In the genomic region with DNA sequence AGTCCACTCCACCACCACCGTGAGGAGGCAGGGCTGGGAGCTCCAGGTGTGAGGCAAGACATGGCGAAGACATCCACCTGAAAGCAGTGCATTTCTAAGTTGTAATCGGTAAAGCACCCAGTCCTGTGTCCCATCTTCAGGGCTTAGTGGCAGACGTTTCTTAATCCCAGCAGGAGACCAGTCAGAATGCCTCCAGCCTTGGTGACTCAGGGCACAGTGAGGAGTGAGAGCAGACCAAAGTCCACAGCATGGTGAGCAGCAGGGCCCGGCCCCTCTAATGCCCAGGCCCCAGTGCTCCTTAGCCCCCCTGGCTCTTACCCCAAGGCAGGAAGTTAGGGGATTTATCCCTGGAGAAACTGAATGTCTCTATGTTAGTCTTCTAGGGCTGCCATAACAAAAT, we compare ENCODE assay signal across 21 cellular contexts.
A peak's percentile ranks its signal among the peaks of the same experiment; 100 is the strongest.
DNase-seq lines count a peak whose midpoint lies in the region; ATAC-seq and TF ChIP-seq lines count a peak whose summit lies in the region.
"Had no signal": no experiment of that assay in that cellular context is flagged by ENCODE, and none has a peak within 500 bp of the region (broad histone marks: within the 10 kb centered on the region; RNA-seq: fewer than 3 reads in every experiment).

No MANE protein-coding gene starts in this region.

- no peak for TF ChIP-seq CTCF in body of pancreas (IDR thresholded peaks at IDR 0.05)

- H3K4me1 ChIP-seq in SJSA1 (replicated peaks), result peaks cover 43% of the 10 kb centered on the region
- no peaks in the 10 kb centered on the region for H3K4me1 ChIP-seq in body of pancreas
- H3K4me1 ChIP-seq: heart left ventricle, upper lobe of left lung had no signal

- ATAC-seq in body of pancreas (no peak), HG02852 (IDR thresholded peaks at IDR 0.05; ENCODE audit: unreplicated experiment) (no peak)
- ATAC-seq: CD8-positive, alpha-beta T cell; heart left ventricle; stimulated activated naive CD8-positive, alpha-beta T cell treated with anti-CD3 and anti-CD28 coated beads, Interleukin-15, amount 100 ng/mL, for 72 hours had no signal

- DNase-seq in A172 (ENCODE audit: low spot score) (peak; percentile 72), ELR (ENCODE audit: low read depth) (peak; percentile 62), SJSA1 (ENCODE audit: low read depth in 1 of 2, low spot score in 2 of 2) (peak; percentile 46 to 61), iris pigment epithelial cell (ENCODE audit: low read depth) (peak; percentile 28), body of pancreas (no peak), DMS79 (lab: John Stamatoyannopoulos, UW) (no peak), mesenteric fat pad (ENCODE audit: low spot score) (no peak)
- DNase-seq: activated gamma-delta T cell; aorta; CD8-positive, alpha-beta T cell; DMS79 treated with DMSO at 0.1 percent for 48 hours; H7; heart left ventricle; midbrain; NCI-H2081 treated with DMSO at 0.1 percent for 48 hours; NCI-H510A treated with DMSO at 0.1 percent for 48 hours; stimulated activated CD4-positive, alpha-beta T cell treated with anti-CD3 and anti-CD28 coated beads, Interleukin-1b, Interleukin-23, amount 100 ng/mL, for 48 hours; stimulated activated naive CD8-positive, alpha-beta T cell treated with anti-CD3 and anti-CD28 coated beads, Interleukin-15, amount 100 ng/mL, for 72 hours; upper lobe of left lung had no signal

- H3K36me3 ChIP-seq in SJSA1 (no peaks in the 10 kb centered on the region), body of pancreas (replicated peaks in 1 of 2; ENCODE audit: insufficient read depth in 1 of 2, low read depth in 2 of 2) (no peaks in the 10 kb centered on the region)
- H3K36me3 ChIP-seq: heart left ventricle, upper lobe of left lung had no signal

- no peaks in the 10 kb centered on the region for H3K27me3 ChIP-seq in SJSA1 (replicated peaks)
- H3K27me3 ChIP-seq in body of pancreas, result no peaks in the 10 kb centered on the region
- H3K27me3 ChIP-seq: heart left ventricle, upper lobe of left lung had no signal

- no peak for TF ChIP-seq POLR2A in body of pancreas (IDR thresholded peaks at IDR 0.05)

- WGBS in body of pancreas, 2 donors, result 82 to 84% methylated on average over 3 to 5 of the region's 5 CpGs

- H3K4me3 ChIP-seq in SJSA1 (no peak overlapping the region), body of pancreas (no peak overlapping the region)
- H3K4me3 ChIP-seq: heart left ventricle, upper lobe of left lung had no signal

- intact Hi-C loops in body of pancreas (cut with DNase I), result no loop called here

- H3K9me3 ChIP-seq in SJSA1 (replicated peaks) (no peaks in the 10 kb centered on the region), body of pancreas (no peaks in the 10 kb centered on the region)
- H3K9me3 ChIP-seq: upper lobe of left lung had no signal

- H3K27ac ChIP-seq in SJSA1 (peak overlapping the region; percentile 19; the same call in 1 of the 2 replicates), body of pancreas (no peak overlapping the region)
- H3K27ac ChIP-seq: heart left ventricle, HL-60, upper lobe of left lung had no signal

Comparison
In these comparisons a context has a peak if more than half of its experiments do, and no peak if none do; other contexts are left out.
1. DNase-seq: peak in A172 (single experiment), ELR (single experiment), SJSA1 (2 of 2) and iris pigment epithelial cell (single experiment); none in body of pancreas (0 of 4), DMS79 (single experiment) and mesenteric fat pad (single experiment).